Comparison of ENCODE assay signal across 24 cellular contexts in the genomic region with DNA sequence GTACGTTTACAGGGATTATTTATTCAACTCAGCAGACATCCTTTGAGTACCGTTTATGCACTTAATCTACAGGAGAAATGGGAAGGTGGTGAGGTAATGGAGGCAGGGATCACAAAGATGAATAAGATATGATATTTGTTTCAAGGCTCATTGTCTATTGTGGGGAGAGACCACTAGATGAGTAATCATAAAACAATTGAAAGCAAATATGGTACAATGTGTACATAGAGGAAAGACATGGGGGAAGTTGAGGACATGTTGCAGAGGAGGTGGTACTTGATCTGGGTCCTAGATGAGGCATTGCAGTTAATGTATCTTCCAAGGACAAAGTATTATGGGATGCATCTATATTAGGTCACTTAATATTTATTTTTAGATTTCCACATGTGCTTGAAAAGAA. TPM values are rescaled to one million over a fixed set of nuclear protein-coding genes. Genes with fewer than 3 reads are reported as not detected.
DNase-seq lines count a peak whose midpoint lies in the region; ATAC-seq and TF ChIP-seq lines count a peak whose summit lies in the region.
"Had no signal": no experiment of that assay in that cellular context is flagged by ENCODE, and none has a peak within 500 bp of the region (broad histone marks: within the 10 kb centered on the region; RNA-seq: fewer than 3 reads in every experiment).

No MANE protein-coding gene starts in this region.

- H3K9me3 ChIP-seq in ascending aorta (no peaks in the 10 kb centered on the region), gastroesophageal sphincter (no peaks in the 10 kb centered on the region)
- H3K9me3 ChIP-seq: SJSA1 had no signal

- WGBS in gastroesophageal sphincter (ENCODE audit: low coverage in 1 of 2), 2 donors, result 29 to 59% methylated on average over 2 of the region's 2 CpGs

- no peak for TF ChIP-seq EP300 in gastroesophageal sphincter (IDR thresholded peaks at IDR 0.05)

- intact Hi-C loops in ascending aorta (cut with DNase I), result no loop called here

- no peak for ATAC-seq in gastroesophageal sphincter

- TF ChIP-seq POLR2A in gastroesophageal sphincter (IDR thresholded peaks at IDR 0.05), result no peak

- no peak overlapping the region for H3K27ac ChIP-seq in ascending aorta
- H3K27ac ChIP-seq in gastroesophageal sphincter, result no peak overlapping the region
- H3K27ac ChIP-seq: PC-9, SJSA1 had no signal

- H3K4me3 ChIP-seq in ascending aorta (no peak overlapping the region), gastroesophageal sphincter (no peak overlapping the region)
- H3K4me3 ChIP-seq: PC-9, SJSA1 had no signal

- H3K4me1 ChIP-seq in ascending aorta (no peaks in the 10 kb centered on the region), gastroesophageal sphincter (no peaks in the 10 kb centered on the region)

- no peaks in the 10 kb centered on the region for H3K27me3 ChIP-seq in ascending aorta
- peaks cover 12% of the 10 kb centered on the region for H3K27me3 ChIP-seq in gastroesophageal sphincter

- no peak for TF ChIP-seq CTCF in ascending aorta (IDR thresholded peaks at IDR 0.05)
- TF ChIP-seq CTCF in gastroesophageal sphincter (IDR thresholded peaks at IDR 0.05), result no peak

- no peaks in the 10 kb centered on the region for H3K36me3 ChIP-seq in ascending aorta
- no peaks in the 10 kb centered on the region for H3K36me3 ChIP-seq in gastroesophageal sphincter
- H3K36me3 ChIP-seq: SJSA1 had no signal

- peak; percentile 16 for DNase-seq in EL
- peak; percentile 46 for DNase-seq in HT1080 (ENCODE audit: low read depth)
- DNase-seq in dermis blood vessel endothelial cell, result peak; percentile 45
- DNase-seq in iris pigment epithelial cell (ENCODE audit: low read depth), result peak; percentile 8
- DNase-seq in ascending aorta (ENCODE audit: low spot score in 2 of 2), result no peak
- DNase-seq in NCI-H2227 (lab: John Stamatoyannopoulos, UW; ENCODE audit: unreplicated experiment), result no peak
- DNase-seq: C1 segment of cervical spinal cord; CD4-positive, alpha-beta memory T cell; COR-L47; DMS79 treated with DMSO at 0.1 percent for 48 hours; Karpas-422; NCI-H1694 treated with DMSO at 0.1 percent for 48 hours; NCI-H2081; NCI-H446; NCI-H524 treated with DMSO at 0.1 percent for 48 hours; NCI-H82; NK-92 treated with Interleukin-12 subunit alpha and Interleukin-12 subunit beta, amount 100 ng/mL, for 24 hours; PC-9; Right ventricle myocardium superior had no signal

RNA-seq across cellular contexts. Expression of a gene that starts 13.7 kb away (rescaled TPM):
- total RNA-seq in HT1080 (2014; rRNA removed; shearing (Covaris generic)), result 22.6 and 23.5 TPM in 2 replicates
- 13.6 and 16.2 TPM in 2 replicates for polyA plus RNA-seq in HT1080 (2015; cell fraction: cytosol; rRNA removed)
- polyA plus RNA-seq in HT1080 (2015; cell fraction: nucleus; rRNA removed), result 33.4 and 33.9 TPM in 2 replicates
- 26.2 and 31.1 TPM in 2 replicates for total RNA-seq in dermis blood vessel endothelial cell
- total RNA-seq in ascending aorta, result 10.9 TPM
- 10 to 100 TPM; 23.3 to 32.1 (median 28.5) TPM for total RNA-seq in gastroesophageal sphincter

RNA-seq across cellular contexts. Expression of a gene that starts 31.3 kb away (rescaled TPM):
- total RNA-seq in HT1080 (2014; rRNA removed; shearing (Covaris generic)), result not detected in 2 replicates
- polyA plus RNA-seq in HT1080 (2015; cell fraction: cytosol; rRNA removed), result not detected in 2 replicates
- not detected in 2 replicates for polyA plus RNA-seq in HT1080 (2015; cell fraction: nucleus; rRNA removed)
- total RNA-seq in dermis blood vessel endothelial cell, result not detected in 2 replicates
- total RNA-seq in ascending aorta, result not detected
- total RNA-seq in gastroesophageal sphincter, result not detected
- total RNA-seq: A673; CD4-positive, alpha-beta memory T cell; M059J; PC-9; Right ventricle myocardium superior; RPMI7951; SJSA1 had no signal
- polyA plus RNA-seq: CD4-positive, alpha-beta memory T cell had no signal

Comparison
In these comparisons a context has a peak if more than half of its experiments do, and no peak if none do; other contexts are left out.
1. DNase-seq: peak in EL (single experiment), HT1080 (single experiment), dermis blood vessel endothelial cell (single experiment) and iris pigment epithelial cell (single experiment); none in ascending aorta (0 of 2) and NCI-H2227 (single experiment).